8 cellular contexts compared by ENCODE assay signal in genomic region chr5:179805529-179806249, GRCh38. TPM values are rescaled to one million over a fixed set of nuclear protein-coding genes. Genes with fewer than 3 reads are reported as not detected.
A peak's percentile ranks its signal among the peaks of the same experiment; 100 is the strongest.
DNase-seq lines count a peak whose midpoint lies in the region; ATAC-seq and TF ChIP-seq lines count a peak whose summit lies in the region.

No MANE protein-coding gene starts in this region.

- no peaks in the 10 kb centered on the region for H3K27me3 Mint-ChIP-seq in activated CD4-positive, alpha-beta T cell treated with anti-CD3 and anti-CD28 coated beads, Interleukin-2, amount 10 ng/mL, durations not matched to agents 7 days and 5 days

- peak overlapping the region; percentile 70 to 89 (median 83) for H3K4me3 ChIP-seq in mammary epithelial cell (replicated peaks in 1 of 3; ENCODE audit: insufficient read depth in 1 of 3, low read depth in 2 of 3, low read length in 3 of 3)
- H3K4me3 ChIP-seq in stomach: peak overlapping the region; percentile 78 to 96 (median 92)

- H3K79me2 ChIP-seq in mammary epithelial cell (ENCODE audit: insufficient read depth, low read length): peaks cover 56% of the 10 kb centered on the region

- dilution Hi-C loops in mammary epithelial cell (cut with HindIII; ENCODE audit: low sequenced_read_pairs): no loop called here

- CTCF ChIA-PET in activated CD4-positive, alpha-beta T cell treated with anti-CD3 and anti-CD28 coated beads, Interleukin-2, amount 10 ng/mL, durations not matched to agents 7 days and 5 days (lab: Charles Lee): interaction anchor here (0.5 to 1.0 kb wide), 2 partner anchors 69 to 135 kb away, joined by 3 read pairs; no protein-coding TSS in a partner anchor
- CTCF ChIA-PET in mammary epithelial cell (lab: Charles Lee; ENCODE audit: low non-redundant PET): no interaction called here

- H3K27ac Mint-ChIP-seq in activated CD4-positive, alpha-beta T cell treated with anti-CD3 and anti-CD28 coated beads, Interleukin-2, amount 10 ng/mL, durations not matched to agents 7 days and 5 days: peak overlapping the region; percentile 90

- peak overlapping the region; percentile 83 for H3K4me3 Mint-ChIP-seq in activated CD4-positive, alpha-beta T cell treated with anti-CD3 and anti-CD28 coated beads, Interleukin-2, amount 10 ng/mL, durations not matched to agents 7 days and 5 days

- BruUV-seq in mammary epithelial cell (replicated peaks; lab: Mats Ljungman, UMichigan): no TSS peak

- peak overlapping the region; percentile 57 for H3K9ac ChIP-seq in mammary epithelial cell (ENCODE audit: insufficient read depth, low read length)

- H3K9me3 ChIP-seq in mammary epithelial cell (replicated peaks; ENCODE audit: insufficient read depth, low read length) (no peaks in the 10 kb centered on the region), stomach (no peaks in the 10 kb centered on the region)

- WGBS in mammary epithelial cell (ENCODE audit: low coverage, missing lambda C conversion rate): 0% methylated on average over 9 of the region's 65 CpGs
- 3 to 27% (median 8%) methylated on average over 9 to 64 of the region's 65 CpGs for WGBS in stomach, 5 donors

- in situ Hi-C loops in mammary epithelial cell (cut with MboI; ENCODE audit: low sequenced_read_pairs in 2 of 2) (loop anchor here in 1 of 2 donors (10.0 kb wide), 1 partner anchor 99 kb away; the partner anchor contains the start of gene TBC1D9B), ACHN (cut with HindIII; ENCODE audit: low pct_ligation_motif_present, low pct_unique_long_range_greater_than_20kb, low sequenced_read_pairs) (no loop called here)

- peak; percentile 51 for DNase-seq in activated CD4-positive, alpha-beta T cell treated with anti-CD3 and anti-CD28 coated beads, Interleukin-2, amount 10 ng/mL, durations not matched to agents 7 days and 5 days
- DNase-seq in activated CD4-positive, alpha-beta T cell treated with anti-CD3 and anti-CD28 coated beads, Interleukin-2, amount 50 U/mL, for 1 hour: no peak
- DNase-seq in NOMO-1 treated with dmso at 0.1 percent for 144 hours (lab: John Stamatoyannopoulos, UW; ENCODE audit: unreplicated experiment) (peak; percentile 31), mammary epithelial cell (peak; percentile 46), left lobe of liver (ENCODE audit: low spot score) (no peak), stomach (no peak), ACHN (no peak)

- peaks cover 31% of the 10 kb centered on the region for H3K4me1 Mint-ChIP-seq in activated CD4-positive, alpha-beta T cell treated with anti-CD3 and anti-CD28 coated beads, Interleukin-2, amount 10 ng/mL, durations not matched to agents 7 days and 5 days

- peaks cover 2% of the 10 kb centered on the region for H3K36me3 ChIP-seq in mammary epithelial cell (ENCODE audit: insufficient read depth, low read length)
- peaks cover 9 to 18% (median 13%) of the 10 kb centered on the region in 4 donors for H3K36me3 ChIP-seq in stomach

- H3K4me1 ChIP-seq in mammary epithelial cell (ENCODE audit: insufficient read depth, low read length) (peaks cover 36% of the 10 kb centered on the region), stomach (peaks cover 54 to 65% (median 63%) of the 10 kb centered on the region in 4 donors)

- H3K27ac ChIP-seq in mammary epithelial cell (ENCODE audit: insufficient read depth, low read depth, low read length) (peak overlapping the region; percentile 27), stomach (peak overlapping the region; percentile 94 to 99 (median 95))

- TF ChIP-seq EP300 in stomach (IDR thresholded peaks at IDR 0.05): no peak

- no peak for TF ChIP-seq POLR2A in stomach (IDR thresholded peaks at IDR 0.05)

- no peaks in the 10 kb centered on the region for H3K9me3 Mint-ChIP-seq in activated CD4-positive, alpha-beta T cell treated with anti-CD3 and anti-CD28 coated beads, Interleukin-2, amount 10 ng/mL, durations not matched to agents 7 days and 5 days

- H3K4me2 ChIP-seq in mammary epithelial cell (ENCODE audit: insufficient read depth, low read depth, low read length): peak overlapping the region; percentile 99

- no peaks in the 10 kb centered on the region for H3K27me3 ChIP-seq in mammary epithelial cell (ENCODE audit: insufficient read depth, low read length)
- H3K27me3 ChIP-seq in stomach: no peaks in the 10 kb centered on the region

- H2AFZ ChIP-seq in mammary epithelial cell (ENCODE audit: low read depth, low read length): peak overlapping the region; percentile 51

- H4K20me1 ChIP-seq in mammary epithelial cell (ENCODE audit: insufficient read depth, low read length): peaks cover 3% of the 10 kb centered on the region

- intact Hi-C loops in mammary epithelial cell (cut with micrococcal nuclease) (loop anchor here (1.0 to 2.0 kb wide), 3 partner anchors 9 to 101 kb away; partner anchors contain the start of genes MAML1 and TBC1D9B), stomach (cut with DNase I; ENCODE audit: low total_unique reads) (no loop called here)

- peaks cover 2% of the 10 kb centered on the region for H3K36me3 Mint-ChIP-seq in activated CD4-positive, alpha-beta T cell treated with anti-CD3 and anti-CD28 coated beads, Interleukin-2, amount 10 ng/mL, durations not matched to agents 7 days and 5 days (ENCODE audit: low read depth)

- POLR2A ChIA-PET in activated CD4-positive, alpha-beta T cell treated with anti-CD3 and anti-CD28 coated beads, Interleukin-2, amount 10 ng/mL, durations not matched to agents 7 days and 5 days (lab: Charles Lee): no interaction called here

- TF ChIP-seq CTCF in mammary epithelial cell (conservative IDR thresholded peaks at IDR 0.05 in 1 of 2, IDR thresholded peaks at IDR 0.05 in 1 of 2; ENCODE audit: extremely low read depth in 1 of 2, insufficient read depth in 1 of 2, low read depth in 1 of 2, low read length in 2 of 2) (no peak), stomach (IDR thresholded peaks at IDR 0.05) (no peak)

- ATAC-seq in HG02623 (IDR thresholded peaks at IDR 0.05; ENCODE audit: unreplicated experiment) (peak; percentile 9), left lobe of liver (peak; percentile 4)

RNA-seq across cellular contexts. Expression of gene MGAT4B, which starts 1.0 kb away (rescaled TPM):
- 10 to 100 TPM; 86.2 to 87.7 TPM for total RNA-seq in activated CD4-positive, alpha-beta T cell treated with anti-CD3 and anti-CD28 coated beads, Interleukin-2, amount 10 ng/mL, durations not matched to agents 7 days and 5 days
- total RNA-seq in mammary epithelial cell: 100 to 1,000 TPM in 1 of 2 donors, 10 to 100 TPM in 1; 88.0 to 143 TPM
- polyA plus RNA-seq in mammary epithelial cell: 157 TPM
- 181 TPM for polyA minus RNA-seq in mammary epithelial cell
- total RNA-seq in left lobe of liver: 192 TPM
- total RNA-seq in stomach: 100 to 1,000 TPM; 149 to 617 (median 206) TPM
- polyA plus RNA-seq in stomach: 100 to 1,000 TPM in 2 of 3 donors, 10 to 100 TPM in 1; 85.0 to 115 (median 101) TPM

RNA-seq across cellular contexts. Expression of gene LTC4S, which starts 11.9 kb away (rescaled TPM):
- total RNA-seq in activated CD4-positive, alpha-beta T cell treated with anti-CD3 and anti-CD28 coated beads, Interleukin-2, amount 10 ng/mL, durations not matched to agents 7 days and 5 days: 1 to 10 TPM; 1.4 to 2.5 TPM
- under 1 TPM; 0.50 to 0.82 TPM for total RNA-seq in mammary epithelial cell
- 0.29 TPM for polyA plus RNA-seq in mammary epithelial cell
- polyA minus RNA-seq in mammary epithelial cell: not detected
- 2.6 TPM for total RNA-seq in left lobe of liver
- total RNA-seq in stomach: 10 to 100 TPM in 2 of 5 donors, 1 to 10 TPM in 2, not detected in 1; 5.0 to 21.0 (median 13.3) TPM
- 1 to 10 TPM; 3.3 to 8.4 (median 8.2) TPM for polyA plus RNA-seq in stomach

RNA-seq across cellular contexts. Expression of gene SQSTM1, which starts 15.0 kb away (rescaled TPM):
- 10 to 100 TPM; 79.6 to 93.0 TPM for total RNA-seq in activated CD4-positive, alpha-beta T cell treated with anti-CD3 and anti-CD28 coated beads, Interleukin-2, amount 10 ng/mL, durations not matched to agents 7 days and 5 days
- 100 to 1,000 TPM; 230 to 379 TPM for total RNA-seq in mammary epithelial cell
- 84.0 TPM for polyA plus RNA-seq in mammary epithelial cell
- polyA minus RNA-seq in mammary epithelial cell: 66.6 TPM
- total RNA-seq in left lobe of liver: 361 TPM
- 100 to 1,000 TPM; 163 to 693 (median 508) TPM for total RNA-seq in stomach
- 100 to 1,000 TPM; 166 to 251 (median 213) TPM for polyA plus RNA-seq in stomach

RNA-seq across cellular contexts. Expression of gene MRNIP, which starts 52.9 kb away (rescaled TPM):
- 10 to 100 TPM; 11.7 to 16.8 TPM for total RNA-seq in activated CD4-positive, alpha-beta T cell treated with anti-CD3 and anti-CD28 coated beads, Interleukin-2, amount 10 ng/mL, durations not matched to agents 7 days and 5 days
- 10 to 100 TPM in 1 of 2 donors, 1 to 10 TPM in 1; 9.5 to 20.4 TPM for total RNA-seq in mammary epithelial cell
- 11.6 TPM for polyA plus RNA-seq in mammary epithelial cell
- polyA minus RNA-seq in mammary epithelial cell: 7.5 TPM
- 12.8 TPM for total RNA-seq in left lobe of liver
- 10 to 100 TPM in 4 of 5 donors, 1 to 10 TPM in 1; 8.0 to 46.0 (median 27.0) TPM for total RNA-seq in stomach
- polyA plus RNA-seq in stomach: 10 to 100 TPM; 15.1 to 31.1 (median 27.2) TPM

Comparison
In these comparisons a context has a peak if more than half of its experiments do, and no peak if none do; other contexts are left out.
1. DNase-seq: peak in activated CD4-positive, alpha-beta T cell treated with anti-CD3 and anti-CD28 coated beads, Interleukin-2, amount 10 ng/mL, durations not matched to agents 7 days and 5 days (single experiment), NOMO-1 treated with dmso at 0.1 percent for 144 hours (single experiment) and mammary epithelial cell (single experiment); none in activated CD4-positive, alpha-beta T cell treated with anti-CD3 and anti-CD28 coated beads, Interleukin-2, amount 50 U/mL, for 1 hour (single experiment), left lobe of liver (single experiment), stomach (single experiment) and ACHN (single experiment).